Comparison of ENCODE assay signal across 8 cellular contexts in the genomic region with DNA sequence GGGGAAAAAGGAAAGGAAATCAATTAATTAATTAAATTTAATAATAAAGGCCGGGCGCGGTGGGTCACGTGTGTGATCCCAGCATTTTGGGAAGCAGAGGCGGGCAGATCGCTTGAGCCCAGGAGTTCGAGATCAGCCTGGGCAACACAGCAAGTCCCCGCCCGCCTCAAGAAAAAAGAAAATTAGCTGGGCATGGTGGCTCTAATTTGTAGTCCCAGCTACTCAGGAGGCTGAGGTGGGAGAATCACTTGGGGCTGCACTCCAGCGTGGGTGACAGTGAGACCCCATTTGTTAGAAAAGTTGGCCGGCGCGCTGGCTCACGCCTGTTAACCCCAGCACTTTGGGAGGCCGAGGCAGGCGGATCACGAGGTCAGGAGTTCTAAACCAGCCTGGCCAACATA. TPM values are rescaled to one million over a fixed set of nuclear protein-coding genes. Genes with fewer than 3 reads are reported as not detected.
DNase-seq lines count a peak whose midpoint lies in the region; ATAC-seq and TF ChIP-seq lines count a peak whose summit lies in the region.

No MANE protein-coding gene starts in this region.

- no peaks in the 10 kb centered on the region for H3K27me3 Mint-ChIP-seq in activated T-helper 17 cell treated with anti-CD3 and anti-CD28 coated beads, Interleukin-2, amount 50 U/mL, for 72 hours

- TF ChIP-seq CTCF in HEK293 (tag by site-specific recombination; IDR thresholded peaks at IDR 0.05), result no peak
- no peak for TF ChIP-seq CTCF in right atrium auricular region (IDR thresholded peaks at IDR 0.05)

- H3K27me3 ChIP-seq in right atrium auricular region (no peaks in the 10 kb centered on the region), skeletal muscle tissue (ENCODE audit: control insufficient read depth in 3 of 3, insufficient read depth in 3 of 3, low read length in 3 of 3) (no peaks in the 10 kb centered on the region)

- H3K9me3 ChIP-seq in HEK293 (ENCODE audit: control insufficient read depth, insufficient read depth, low read depth, low read length), result no peaks in the 10 kb centered on the region
- H3K9me3 ChIP-seq in right atrium auricular region, result no peaks in the 10 kb centered on the region
- H3K9me3 ChIP-seq in skeletal muscle tissue (ENCODE audit: control insufficient read depth in 3 of 3, low read length in 3 of 3), result no peaks in the 10 kb centered on the region

- H3K36me3 ChIP-seq in HEK293 (ENCODE audit: control insufficient read depth in 2 of 2, insufficient read depth in 1 of 2, low read length in 2 of 2) (peaks cover 13 to 40% of the 10 kb centered on the region in 2 experiments; a peak in 2 of 3 replicates), right atrium auricular region (peaks cover 34% of the 10 kb centered on the region), skeletal muscle tissue (ENCODE audit: control insufficient read depth in 3 of 3, insufficient read depth in 3 of 3, low read length in 3 of 3) (peaks cover 21 to 36% (median 23%) of the 10 kb centered on the region in 3 donors)

- H3K4me1 ChIP-seq in HEK293 (ENCODE audit: control insufficient read depth, insufficient read depth, low read length) (no peaks in the 10 kb centered on the region), right atrium auricular region (peaks cover 0 to 41% of the 10 kb centered on the region in 2 donors), skeletal muscle tissue (ENCODE audit: control insufficient read depth in 3 of 3, insufficient read depth in 3 of 3, low read length in 3 of 3) (peaks cover 20 to 39% (median 29%) of the 10 kb centered on the region in 3 donors)

- H3K27ac ChIP-seq in HEK293 (ENCODE audit: extremely low read depth, low read depth, low read length) (no peak overlapping the region), right atrium auricular region (peak overlapping the region; percentile 54 to 72), skeletal muscle tissue (ENCODE audit: low read depth, low read length) (no peak overlapping the region)

- peaks cover 88% of the 10 kb centered on the region for H3K36me3 Mint-ChIP-seq in activated T-helper 17 cell treated with anti-CD3 and anti-CD28 coated beads, Interleukin-2, amount 50 U/mL, for 72 hours (ENCODE audit: low read depth)

- ATAC-seq in activated T-helper 17 cell treated with anti-CD3 and anti-CD28 coated beads, Interleukin-2, amount 50 U/mL, for 72 hours (replicated peaks), result no peak
- no peak for ATAC-seq in GM19023 (IDR thresholded peaks at IDR 0.05; ENCODE audit: unreplicated experiment)
- ATAC-seq in GM21528 (IDR thresholded peaks at IDR 0.05; ENCODE audit: low FRiP score, unreplicated experiment), result no peak
- ATAC-seq in GM18511 (IDR thresholded peaks at IDR 0.05; ENCODE audit: unreplicated experiment), result no peak

- no peaks in the 10 kb centered on the region for H3K9me3 Mint-ChIP-seq in activated T-helper 17 cell treated with anti-CD3 and anti-CD28 coated beads, Interleukin-2, amount 50 U/mL, for 72 hours

- POLR2A ChIA-PET in HEK293 (lab: Yijun Ruan, JAX), result interaction anchor here (0.6 to 1.4 kb wide), 4 partner anchors 9 to 310 kb away, joined by 3 to 4 read pairs (median 3); no protein-coding TSS in a partner anchor

- H3K4me3 ChIP-seq in HEK293 (ENCODE audit: low read depth, low read length), result no peak overlapping the region
- peak overlapping the region in 1 of 2 donors; percentile 64 for H3K4me3 ChIP-seq in right atrium auricular region
- peak overlapping the region; percentile 86 to 96 (median 92) for H3K4me3 ChIP-seq in skeletal muscle tissue (ENCODE audit: low read length in 3 of 3)

- H3K27ac Mint-ChIP-seq in activated T-helper 17 cell treated with anti-CD3 and anti-CD28 coated beads, Interleukin-2, amount 50 U/mL, for 72 hours, result peak overlapping the region; percentile 87

- CTCF ChIA-PET in HEK293 (lab: Yijun Ruan, JAX), result interaction anchor here (0.6 to 1.0 kb wide), 2 partner anchors 34 to 271 kb away, joined by 3 read pairs; a partner anchor contains a TSS

- peak overlapping the region in 2 of 3 donors; percentile 47 to 63 for H3K9ac ChIP-seq in skeletal muscle tissue (ENCODE audit: low read depth in 1 of 3, low read length in 3 of 3)

- H3K4me1 Mint-ChIP-seq in activated T-helper 17 cell treated with anti-CD3 and anti-CD28 coated beads, Interleukin-2, amount 50 U/mL, for 72 hours, result peaks cover 6% of the 10 kb centered on the region

- H3K4me3 Mint-ChIP-seq in activated T-helper 17 cell treated with anti-CD3 and anti-CD28 coated beads, Interleukin-2, amount 50 U/mL, for 72 hours, result peak overlapping the region; percentile 77

- peak; percentile 54 for DNase-seq in right atrium auricular region (ENCODE audit: low spot score)
- DNase-seq in AG20443 (ENCODE audit: low spot score), result no peak

TF ChIP-seq in HEK293, 187 proteins besides CTCF, POLR2A, EP300 and RAD21:
- TF ChIP-seq ZNF843 (tag by site-specific recombination; IDR thresholded peaks at IDR 0.05) (no peak), ZNF48 (tag by site-specific recombination; IDR thresholded peaks at IDR 0.05) (no peak), ZNF24 (tag by site-specific recombination; IDR thresholded peaks at IDR 0.05) (0 out of 2 replicates have a peak, but pooled peaks have one; percentile 1)
- TF ChIP-seq, protein P1, sequence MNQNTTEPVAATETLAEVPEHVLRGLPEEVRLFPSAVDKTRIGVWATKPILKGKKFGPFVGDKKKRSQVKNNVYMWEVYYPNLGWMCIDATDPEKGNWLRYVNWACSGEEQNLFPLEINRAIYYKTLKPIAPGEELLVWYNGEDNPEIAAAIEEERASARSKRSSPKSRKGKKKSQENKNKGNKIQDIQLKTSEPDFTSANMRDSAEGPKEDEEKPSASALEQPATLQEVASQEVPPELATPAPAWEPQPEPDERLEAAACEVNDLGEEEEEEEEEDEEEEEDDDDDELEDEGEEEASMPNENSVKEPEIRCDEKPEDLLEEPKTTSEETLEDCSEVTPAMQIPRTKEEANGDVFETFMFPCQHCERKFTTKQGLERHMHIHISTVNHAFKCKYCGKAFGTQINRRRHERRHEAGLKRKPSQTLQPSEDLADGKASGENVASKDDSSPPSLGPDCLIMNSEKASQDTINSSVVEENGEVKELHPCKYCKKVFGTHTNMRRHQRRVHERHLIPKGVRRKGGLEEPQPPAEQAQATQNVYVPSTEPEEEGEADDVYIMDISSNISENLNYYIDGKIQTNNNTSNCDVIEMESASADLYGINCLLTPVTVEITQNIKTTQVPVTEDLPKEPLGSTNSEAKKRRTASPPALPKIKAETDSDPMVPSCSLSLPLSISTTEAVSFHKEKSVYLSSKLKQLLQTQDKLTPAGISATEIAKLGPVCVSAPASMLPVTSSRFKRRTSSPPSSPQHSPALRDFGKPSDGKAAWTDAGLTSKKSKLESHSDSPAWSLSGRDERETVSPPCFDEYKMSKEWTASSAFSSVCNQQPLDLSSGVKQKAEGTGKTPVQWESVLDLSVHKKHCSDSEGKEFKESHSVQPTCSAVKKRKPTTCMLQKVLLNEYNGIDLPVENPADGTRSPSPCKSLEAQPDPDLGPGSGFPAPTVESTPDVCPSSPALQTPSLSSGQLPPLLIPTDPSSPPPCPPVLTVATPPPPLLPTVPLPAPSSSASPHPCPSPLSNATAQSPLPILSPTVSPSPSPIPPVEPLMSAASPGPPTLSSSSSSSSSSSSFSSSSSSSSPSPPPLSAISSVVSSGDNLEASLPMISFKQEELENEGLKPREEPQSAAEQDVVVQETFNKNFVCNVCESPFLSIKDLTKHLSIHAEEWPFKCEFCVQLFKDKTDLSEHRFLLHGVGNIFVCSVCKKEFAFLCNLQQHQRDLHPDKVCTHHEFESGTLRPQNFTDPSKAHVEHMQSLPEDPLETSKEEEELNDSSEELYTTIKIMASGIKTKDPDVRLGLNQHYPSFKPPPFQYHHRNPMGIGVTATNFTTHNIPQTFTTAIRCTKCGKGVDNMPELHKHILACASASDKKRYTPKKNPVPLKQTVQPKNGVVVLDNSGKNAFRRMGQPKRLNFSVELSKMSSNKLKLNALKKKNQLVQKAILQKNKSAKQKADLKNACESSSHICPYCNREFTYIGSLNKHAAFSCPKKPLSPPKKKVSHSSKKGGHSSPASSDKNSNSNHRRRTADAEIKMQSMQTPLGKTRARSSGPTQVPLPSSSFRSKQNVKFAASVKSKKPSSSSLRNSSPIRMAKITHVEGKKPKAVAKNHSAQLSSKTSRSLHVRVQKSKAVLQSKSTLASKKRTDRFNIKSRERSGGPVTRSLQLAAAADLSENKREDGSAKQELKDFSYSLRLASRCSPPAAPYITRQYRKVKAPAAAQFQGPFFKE (tag by site-specific recombination; IDR thresholded peaks at IDR 0.05; ENCODE audit: borderline replicate concordance), result no peak

RNA-seq across cellular contexts. Expression of a gene that starts 0.7 kb away (rescaled TPM):
- 10 to 100 TPM; 49.0 to 87.8 TPM for total RNA-seq in activated T-helper 17 cell treated with anti-CD3 and anti-CD28 coated beads, Interleukin-2, amount 50 U/mL, for 72 hours
- total RNA-seq in right atrium auricular region (10 to 100 TPM; 48.8 to 51.0 TPM), skeletal muscle tissue (11.5 TPM)

RNA-seq across cellular contexts. Expression of a gene that starts 12.3 kb away (rescaled TPM):
- total RNA-seq in activated T-helper 17 cell treated with anti-CD3 and anti-CD28 coated beads, Interleukin-2, amount 50 U/mL, for 72 hours, result 10 to 100 TPM; 42.6 to 51.3 TPM
- total RNA-seq in right atrium auricular region (10 to 100 TPM; 81.0 to 82.0 TPM), skeletal muscle tissue (21.4 TPM)

RNA-seq across cellular contexts. Expression of a gene that starts 12.4 kb away (rescaled TPM):
- total RNA-seq in activated T-helper 17 cell treated with anti-CD3 and anti-CD28 coated beads, Interleukin-2, amount 50 U/mL, for 72 hours, result 1,000 to 10,000 TPM; 2,364 to 2,621 TPM
- total RNA-seq in right atrium auricular region (100 to 1,000 TPM; 158 to 402 TPM), skeletal muscle tissue (371 TPM)

RNA-seq across cellular contexts. Expression of a gene that starts 34.2 kb away (rescaled TPM):
- total RNA-seq in activated T-helper 17 cell treated with anti-CD3 and anti-CD28 coated beads, Interleukin-2, amount 50 U/mL, for 72 hours, result 1 to 10 TPM; 1.4 to 6.3 TPM
- 10 to 100 TPM; 12.8 to 18.4 TPM for total RNA-seq in right atrium auricular region
- 10.4 TPM for total RNA-seq in skeletal muscle tissue

RNA-seq across cellular contexts. Expression of a gene that starts 55.1 kb away (rescaled TPM):
- total RNA-seq in activated T-helper 17 cell treated with anti-CD3 and anti-CD28 coated beads, Interleukin-2, amount 50 U/mL, for 72 hours, result 100 to 1,000 TPM in 1 of 2 donors, 1 to 10 TPM in 1; 4.8 to 120 TPM
- 10 to 100 TPM; 32.6 to 69.1 TPM for total RNA-seq in right atrium auricular region
- 1.0 TPM for total RNA-seq in skeletal muscle tissue

Comparison
In these comparisons a context has a peak if more than half of its experiments do, and no peak if none do; other contexts are left out.
1. H3K27ac ChIP-seq: peak in right atrium auricular region (2 of 2); none in HEK293 (single experiment) and skeletal muscle tissue (single experiment).